1 cellular context compared by ENCODE assay signal in genomic region chr2:82340578-82341053, GRCh38.
TF ChIP-seq lines count a peak whose summit lies in the region.

No MANE protein-coding gene starts in this region.

TF ChIP-seq in GM12878, 131 proteins besides CTCF, POLR2A, EP300 and RAD21 (continued from another document):
- peak; percentile 74; the same call in 1 of the 2 replicates for TF ChIP-seq SPI1 (IDR thresholded peaks at IDR 0.05; ENCODE audit: borderline replicate concordance, insufficient read depth, low read depth, low read length)
- no peak for TF ChIP-seq RFX5 (IDR thresholded peaks at IDR 0.05; ENCODE audit: low read depth, low read length)
- TF ChIP-seq, protein P1, sequence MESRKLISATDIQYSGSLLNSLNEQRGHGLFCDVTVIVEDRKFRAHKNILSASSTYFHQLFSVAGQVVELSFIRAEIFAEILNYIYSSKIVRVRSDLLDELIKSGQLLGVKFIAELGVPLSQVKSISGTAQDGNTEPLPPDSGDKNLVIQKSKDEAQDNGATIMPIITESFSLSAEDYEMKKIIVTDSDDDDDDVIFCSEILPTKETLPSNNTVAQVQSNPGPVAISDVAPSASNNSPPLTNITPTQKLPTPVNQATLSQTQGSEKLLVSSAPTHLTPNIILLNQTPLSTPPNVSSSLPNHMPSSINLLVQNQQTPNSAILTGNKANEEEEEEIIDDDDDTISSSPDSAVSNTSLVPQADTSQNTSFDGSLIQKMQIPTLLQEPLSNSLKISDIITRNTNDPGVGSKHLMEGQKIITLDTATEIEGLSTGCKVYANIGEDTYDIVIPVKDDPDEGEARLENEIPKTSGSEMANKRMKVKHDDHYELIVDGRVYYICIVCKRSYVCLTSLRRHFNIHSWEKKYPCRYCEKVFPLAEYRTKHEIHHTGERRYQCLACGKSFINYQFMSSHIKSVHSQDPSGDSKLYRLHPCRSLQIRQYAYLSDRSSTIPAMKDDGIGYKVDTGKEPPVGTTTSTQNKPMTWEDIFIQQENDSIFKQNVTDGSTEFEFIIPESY (IDR thresholded peaks at IDR 0.05): no peak
- peak; percentile 73 for TF ChIP-seq SKIL (IDR thresholded peaks at IDR 0.05; ENCODE audit: low read depth, poor library complexity, severe bottlenecking)
- TF ChIP-seq ETV6 (conservative IDR thresholded peaks at IDR 0.05 in 1 of 2, IDR thresholded peaks at IDR 0.05 in 1 of 2; ENCODE audit: borderline replicate concordance in 1 of 2, low read depth in 1 of 2): no peak
- peak; percentile 80 for TF ChIP-seq MTA2 (IDR thresholded peaks at IDR 0.05; ENCODE audit: low read depth)
- TF ChIP-seq IKZF1 (conservative IDR thresholded peaks at IDR 0.05): peak; percentile 76
- TF ChIP-seq ZNF384 (IDR thresholded peaks at IDR 0.05; ENCODE audit: borderline replicate concordance, low read depth, low read length): peak; percentile 87
- TF ChIP-seq, protein P2, sequence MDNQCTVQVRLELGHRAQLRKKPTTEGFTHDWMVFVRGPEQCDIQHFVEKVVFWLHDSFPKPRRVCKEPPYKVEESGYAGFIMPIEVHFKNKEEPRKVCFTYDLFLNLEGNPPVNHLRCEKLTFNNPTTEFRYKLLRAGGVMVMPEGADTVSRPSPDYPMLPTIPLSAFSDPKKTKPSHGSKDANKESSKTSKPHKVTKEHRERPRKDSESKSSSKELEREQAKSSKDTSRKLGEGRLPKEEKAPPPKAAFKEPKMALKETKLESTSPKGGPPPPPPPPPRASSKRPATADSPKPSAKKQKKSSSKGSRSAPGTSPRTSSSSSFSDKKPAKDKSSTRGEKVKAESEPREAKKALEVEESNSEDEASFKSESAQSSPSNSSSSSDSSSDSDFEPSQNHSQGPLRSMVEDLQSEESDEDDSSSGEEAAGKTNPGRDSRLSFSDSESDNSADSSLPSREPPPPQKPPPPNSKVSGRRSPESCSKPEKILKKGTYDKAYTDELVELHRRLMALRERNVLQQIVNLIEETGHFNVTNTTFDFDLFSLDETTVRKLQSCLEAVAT (IDR thresholded peaks at IDR 0.05): 0 out of 2 replicates have a peak, but pooled peaks have one; percentile 47
- TF ChIP-seq GATAD2B (conservative IDR thresholded peaks at IDR 0.05; ENCODE audit: low read depth): peak; percentile 40; the same call in 1 of the 2 replicates
